ENCODE assay signal across 9 cellular contexts in genomic region chr10:70508912-70509366, GRCh38. TPM values are rescaled to one million over a fixed set of nuclear protein-coding genes. Genes with fewer than 3 reads are reported as not detected.
A peak's percentile ranks its signal among the peaks of the same experiment; 100 is the strongest.
DNase-seq lines count a peak whose midpoint lies in the region; ATAC-seq and TF ChIP-seq lines count a peak whose summit lies in the region.
"Had no signal": no experiment of that assay in that cellular context is flagged by ENCODE, and none has a peak within 500 bp of the region (broad histone marks: within the 10 kb centered on the region; RNA-seq: fewer than 3 reads in every experiment).

No MANE protein-coding gene starts in this region.

- H3K36me3 ChIP-seq in mucosa of rectum (ENCODE audit: control insufficient read depth in 2 of 2, insufficient read depth in 2 of 2, low read length in 2 of 2): no peaks in the 10 kb centered on the region

- no peaks in the 10 kb centered on the region for H3K9me3 ChIP-seq in mucosa of rectum (ENCODE audit: control insufficient read depth in 2 of 2, low read length in 2 of 2)

- peak overlapping the region; percentile 41 to 43 for H3K27ac ChIP-seq in mucosa of rectum (ENCODE audit: low read depth in 2 of 2, low read length in 2 of 2)

- TF ChIP-seq EP300 in Ishikawa (IDR thresholded peaks at IDR 0.05; ENCODE audit: borderline replicate concordance): peak; percentile 68; the same call in 1 of the 2 replicates

- H3K4me1 ChIP-seq in mucosa of rectum (ENCODE audit: control insufficient read depth in 2 of 2, insufficient read depth in 2 of 2, low read length in 2 of 2): peaks cover 10 to 17% of the 10 kb centered on the region in 2 donors

- peak overlapping the region; percentile 9 to 24 for H3K9ac ChIP-seq in mucosa of rectum (ENCODE audit: low read depth in 1 of 2, low read length in 2 of 2)

- H3K27me3 ChIP-seq in mucosa of rectum (ENCODE audit: control insufficient read depth in 2 of 2, insufficient read depth in 2 of 2, low read length in 2 of 2): no peaks in the 10 kb centered on the region

- DNase-seq in AG09309 (ENCODE audit: low read depth) (no peak), dermis microvascular lymphatic vessel endothelial cell (ENCODE audit: low read depth in 2 of 2) (peak; percentile 79 to 95), OCI-M2 (lab: John Stamatoyannopoulos, UW; ENCODE audit: unreplicated experiment) (no peak), SW 1271 (lab: John Stamatoyannopoulos, UW) (no peak)
- DNase-seq in activated CD4-positive, CD25-positive, alpha-beta regulatory T cell (lab: John Stamatoyannopoulos, UW): no peak
- DNase-seq: activated CD4-positive, alpha-beta T cell treated with anti-CD3 and anti-CD28 coated beads for 1 hour had no signal

- no peak for ATAC-seq in HG03135 (IDR thresholded peaks at IDR 0.05; ENCODE audit: unreplicated experiment)

- no peak for TF ChIP-seq RAD21 in Ishikawa (IDR thresholded peaks at IDR 0.05; ENCODE audit: low read depth)

- H3K4me3 ChIP-seq in AG09309 (ENCODE audit: control insufficient read depth, low read depth, low read length) (no peak overlapping the region), mucosa of rectum (ENCODE audit: low read length in 2 of 2) (no peak overlapping the region)

- peak; percentile 3 for TF ChIP-seq CTCF in AG09309 (IDR thresholded peaks at IDR 0.05; ENCODE audit: control insufficient read depth, insufficient read depth, low read depth, low read length, missing control alignments)

TF ChIP-seq in Ishikawa, 13 proteins besides CTCF, POLR2A, EP300 and RAD21:
- TF ChIP-seq TCF12 (IDR thresholded peaks at IDR 0.05; ENCODE audit: low read depth) (peak; percentile 72), CREB1 (IDR thresholded peaks at IDR 0.05; ENCODE audit: low read depth) (no peak), NFIC (IDR thresholded peaks at IDR 0.05) (0 out of 2 replicates have a peak, but pooled peaks have one; percentile 30), USF1 (IDR thresholded peaks at IDR 0.05) (peak; percentile 78), ZBTB7A (IDR thresholded peaks at IDR 0.05; ENCODE audit: low read depth) (peak; percentile 60; the same call in 1 of the 2 replicates), FOXM1 (IDR thresholded peaks at IDR 0.05; ENCODE audit: borderline replicate concordance, low read depth) (no peak), TEAD4 (IDR thresholded peaks at IDR 0.05) (0 out of 2 replicates have a peak, but pooled peaks have one; percentile 32), EGR1 (IDR thresholded peaks at IDR 0.05) (no peak), REST (IDR thresholded peaks at IDR 0.05; ENCODE audit: low read depth) (no peak), TAF1 (IDR thresholded peaks at IDR 0.05; ENCODE audit: low read depth) (no peak), YY1 (IDR thresholded peaks at IDR 0.05; ENCODE audit: low read depth) (no peak; the same call in 1 of the 2 replicates), MAX (IDR thresholded peaks at IDR 0.05) (peak; percentile 79), CEBPB (IDR thresholded peaks at IDR 0.05) (no peak)

RNA-seq across cellular contexts. Expression of gene PALD1, which starts 30.4 kb away (rescaled TPM):
- 177 and 179 TPM in 2 replicates for total RNA-seq in dermis microvascular lymphatic vessel endothelial cell

Comparison
In these comparisons a context has a peak if more than half of its experiments do, and no peak if none do; other contexts are left out.
1. DNase-seq: peak in dermis microvascular lymphatic vessel endothelial cell (2 of 2); none in AG09309 (single experiment), OCI-M2 (single experiment), activated CD4-positive, CD25-positive, alpha-beta regulatory T cell (0 of 4) and SW 1271 (0 of 2).